ENCODE assay signal across 8 cellular contexts in the genomic region with DNA sequence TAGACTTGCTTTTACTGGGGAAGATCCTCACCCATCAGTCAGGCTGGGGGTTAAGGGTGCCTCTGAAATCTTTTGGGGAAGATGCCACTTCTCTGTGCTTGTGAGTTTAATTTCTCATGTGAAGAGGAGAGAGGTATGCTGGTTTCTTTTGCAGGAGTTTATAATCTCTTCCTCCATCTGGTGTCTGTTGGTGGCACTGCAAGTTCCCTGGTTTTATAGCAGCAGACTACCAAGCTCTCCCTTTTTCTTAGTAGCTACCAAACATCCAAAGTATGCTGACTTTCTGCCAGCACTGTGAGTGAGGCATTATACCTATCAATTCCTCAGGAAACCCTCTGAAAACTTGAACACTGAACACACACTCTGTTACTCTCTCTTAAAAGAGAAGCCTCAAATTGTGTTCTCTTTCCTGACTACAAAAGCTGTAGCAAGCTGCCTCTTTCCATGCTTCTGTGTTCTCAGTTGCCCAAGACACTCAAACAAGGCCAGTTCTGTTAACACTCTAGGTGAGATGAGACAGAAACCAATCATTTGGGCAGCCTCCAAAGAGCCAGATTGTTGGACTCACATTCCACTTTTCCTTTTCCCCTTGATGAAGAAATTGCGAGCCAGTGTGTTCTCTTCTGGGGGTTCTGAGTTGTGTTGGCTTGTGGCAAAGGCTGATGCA.
A peak's percentile ranks its signal among the peaks of the same experiment; 100 is the strongest.
DNase-seq lines count a peak whose midpoint lies in the region; ATAC-seq and TF ChIP-seq lines count a peak whose summit lies in the region.

No MANE protein-coding gene starts in this region.

- no peak overlapping the region for H3K23ac ChIP-seq in IMR-90 (ENCODE audit: low read depth, low read length)

- no peak overlapping the region for H2BK120ac ChIP-seq in IMR-90 (ENCODE audit: low read depth, low read length)

- H3K9me1 ChIP-seq in IMR-90 (ENCODE audit: insufficient read depth, low read length), result no peaks in the 10 kb centered on the region

- ATAC-seq in IMR-90 (ENCODE audit: low read depth), result peak; percentile 98
- ATAC-seq in HG02623 (IDR thresholded peaks at IDR 0.05; ENCODE audit: unreplicated experiment), result no peak
- ATAC-seq in HG03039 (IDR thresholded peaks at IDR 0.05; ENCODE audit: unreplicated experiment), result no peak

- H3K4me2 ChIP-seq in IMR-90 (ENCODE audit: low read depth, low read length), result no peak overlapping the region

- H2AFZ ChIP-seq in IMR-90 (replicated peaks; ENCODE audit: low read length, poor library complexity), result no peak overlapping the region

- dilution Hi-C loops in IMR-90 (cut with HindIII; ENCODE audit: low sequenced_read_pairs, unreplicated experiment), result no loop called here

- DNase-seq in IMR-90 (peak; percentile 62), astrocyte of the spinal cord (ENCODE audit: low read depth, low spot score) (peak; percentile 58), nephron progenitor cell (peak; percentile 15), GF-D8 (lab: John Stamatoyannopoulos, UW) (no peak)
- no peak for DNase-seq in stimulated activated CD8-positive, alpha-beta memory T cell treated with anti-CD3 and anti-CD28 coated beads, Interleukin-4, amount 100 ng/mL, for 48 hours

- no peaks in the 10 kb centered on the region for H3K9me3 ChIP-seq in IMR-90 (ENCODE audit: control insufficient read depth, insufficient read depth, low read length)

- no peak for TF ChIP-seq POLR2A in IMR-90 (IDR thresholded peaks at IDR 0.05; ENCODE audit: low read depth, low read length)

- no peaks in the 10 kb centered on the region for H3K4me1 ChIP-seq in IMR-90 (ENCODE audit: control insufficient read depth, insufficient read depth, low read length)

- peaks cover 38% of the 10 kb centered on the region for H3K4me1 Mint-ChIP-seq in nephron progenitor cell

- no peak overlapping the region for H2BK5ac ChIP-seq in IMR-90 (ENCODE audit: low read depth, low read length, poor library complexity, severe bottlenecking)

- no peak overlapping the region for H3K27ac ChIP-seq in IMR-90 (ENCODE audit: insufficient read depth, low read length)

- H4K20me1 ChIP-seq in IMR-90 (ENCODE audit: insufficient read depth, low read length), result no peaks in the 10 kb centered on the region

- H3K79me1 ChIP-seq in IMR-90 (ENCODE audit: low read depth in 1 of 2, low read length in 2 of 2), result no peaks in the 10 kb centered on the region

- no peak overlapping the region for H3K14ac ChIP-seq in IMR-90 (replicated peaks; ENCODE audit: low read depth, low read length)

- no peak overlapping the region for H3K56ac ChIP-seq in IMR-90 (ENCODE audit: extremely low read depth, insufficient read depth, low read length)

- H3K4me3 ChIP-seq in IMR-90 (ENCODE audit: insufficient read depth, low read depth, low read length), result no peak overlapping the region
- no peak overlapping the region for H3K4me3 ChIP-seq in astrocyte of the spinal cord (ENCODE audit: low read depth, low read length)

- H4K8ac ChIP-seq in IMR-90 (ENCODE audit: low read depth in 2 of 2, low read length in 2 of 2), result no peak overlapping the region

- no peak overlapping the region for H2AK5ac ChIP-seq in IMR-90 (ENCODE audit: low read depth, low read length)

- TF ChIP-seq RAD21 in IMR-90 (IDR thresholded peaks at IDR 0.05; ENCODE audit: low read length), result peak; percentile 42; the same call in 1 of the 2 replicates

- H3K27me3 Mint-ChIP-seq in nephron progenitor cell (ENCODE audit: low read depth, poor library complexity), result peaks cover 7% of the 10 kb centered on the region

- no peak overlapping the region for H2AK9ac ChIP-seq in IMR-90 (replicated peaks; ENCODE audit: low read depth, low read length, poor library complexity)

- intact Hi-C loops in IMR-90 (cut with micrococcal nuclease), result loop anchor here (2.0 to 5.0 kb wide), 2 partner anchors 66 to 100 kb away; no protein-coding TSS in a partner anchor

- H3K18ac ChIP-seq in IMR-90 (ENCODE audit: low read depth, low read length), result no peak overlapping the region

- TF ChIP-seq CTCF in GM12873 (IDR thresholded peaks at IDR 0.05; ENCODE audit: insufficient read depth, low read depth, low read length, missing control alignments), result peak; percentile 60
- peak; percentile 58 for TF ChIP-seq CTCF in IMR-90 (conservative IDR thresholded peaks at IDR 0.05; ENCODE audit: low read depth, low read length)
- TF ChIP-seq CTCF in astrocyte of the spinal cord (IDR thresholded peaks at IDR 0.05; ENCODE audit: low read depth, low read length), result peak; percentile 67
- TF ChIP-seq CTCF in nephron progenitor cell (IDR thresholded peaks at IDR 0.05), result peak; percentile 55

- in situ Hi-C loops in IMR-90 (cut with MboI; ENCODE audit: low sequenced_read_pairs), result no loop called here
- in situ Hi-C loops in astrocyte of the spinal cord (cut with HindIII; ENCODE audit: low sequenced_read_pairs), result no loop called here

- H4K5ac ChIP-seq in IMR-90 (ENCODE audit: low read depth, low read length), result no peak overlapping the region

- H3K36me3 Mint-ChIP-seq in nephron progenitor cell (ENCODE audit: low read depth), result peaks cover 5% of the 10 kb centered on the region

- no peak overlapping the region for H3K4me3 Mint-ChIP-seq in nephron progenitor cell

- H3K9me3 Mint-ChIP-seq in nephron progenitor cell, result peaks cover 15% of the 10 kb centered on the region

- no peak overlapping the region for H4K91ac ChIP-seq in IMR-90 (ENCODE audit: insufficient read depth, low read depth, low read length)

- H3K27ac Mint-ChIP-seq in nephron progenitor cell, result peak overlapping the region; percentile 21

- no peaks in the 10 kb centered on the region for H3K27me3 ChIP-seq in IMR-90 (ENCODE audit: control insufficient read depth, insufficient read depth, low read length)

- CTCF ChIA-PET in IMR-90 (lab: Yijun Ruan, JAX), result interaction anchor here (0.6 to 1.7 kb wide), 11 partner anchors 9 to 90 kb away, joined by 3 to 7 read pairs (median 3); no protein-coding TSS in a partner anchor

- H3K9ac ChIP-seq in IMR-90 (ENCODE audit: low read depth, low read length), result no peak overlapping the region

- no peak overlapping the region for H2BK15ac ChIP-seq in IMR-90 (ENCODE audit: low read depth, low read length)

- BruUV-seq in IMR-90 (replicated peaks; lab: Mats Ljungman, UMichigan), result no TSS peak

- H3K4ac ChIP-seq in IMR-90 (ENCODE audit: low read depth, low read length), result no peak overlapping the region

- no peak overlapping the region for H2BK20ac ChIP-seq in IMR-90 (ENCODE audit: low read depth, low read length)

- POLR2A ChIA-PET in IMR-90 (lab: Charles Lee; ENCODE audit: unreplicated experiment), result no interaction called here

- no CpG with 5 or more reads among the region's 1 CpG for WGBS in IMR-90 (ENCODE audit: extremely low coverage in 2 of 2, insufficient read length in 1 of 2), 2 experiments

- H3K36me3 ChIP-seq in IMR-90 (ENCODE audit: control insufficient read depth, insufficient read depth, low read length), result no peaks in the 10 kb centered on the region

TF ChIP-seq in IMR-90, 13 proteins besides CTCF, POLR2A, EP300 and RAD21:
- TF ChIP-seq, protein P1, sequence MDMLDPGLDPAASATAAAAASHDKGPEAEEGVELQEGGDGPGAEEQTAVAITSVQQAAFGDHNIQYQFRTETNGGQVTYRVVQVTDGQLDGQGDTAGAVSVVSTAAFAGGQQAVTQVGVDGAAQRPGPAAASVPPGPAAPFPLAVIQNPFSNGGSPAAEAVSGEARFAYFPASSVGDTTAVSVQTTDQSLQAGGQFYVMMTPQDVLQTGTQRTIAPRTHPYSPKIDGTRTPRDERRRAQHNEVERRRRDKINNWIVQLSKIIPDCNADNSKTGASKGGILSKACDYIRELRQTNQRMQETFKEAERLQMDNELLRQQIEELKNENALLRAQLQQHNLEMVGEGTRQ (IDR thresholded peaks at IDR 0.05; ENCODE audit: low read depth, low read length), result no peak
- peak; percentile 31; the same call in 1 of the 2 replicates for TF ChIP-seq SMC3 (IDR thresholded peaks at IDR 0.05; ENCODE audit: low read depth, low read length)
- no peak for TF ChIP-seq MAZ (IDR thresholded peaks at IDR 0.05; ENCODE audit: borderline replicate concordance, low read depth, low read length)

Comparison
In these comparisons a context has a peak if more than half of its experiments do, and no peak if none do; other contexts are left out.
1. DNase-seq: peak in IMR-90 (single experiment), astrocyte of the spinal cord (single experiment) and nephron progenitor cell (single experiment); none in GF-D8 (single experiment) and stimulated activated CD8-positive, alpha-beta memory T cell treated with anti-CD3 and anti-CD28 coated beads, Interleukin-4, amount 100 ng/mL, for 48 hours (single experiment).
2. Peak in every context shown above with its lines, with median percentiles within 50 percentile points of each other: CTCF ChIP-seq.